ENCODE assay signal across 18 cellular contexts in the genomic region with DNA sequence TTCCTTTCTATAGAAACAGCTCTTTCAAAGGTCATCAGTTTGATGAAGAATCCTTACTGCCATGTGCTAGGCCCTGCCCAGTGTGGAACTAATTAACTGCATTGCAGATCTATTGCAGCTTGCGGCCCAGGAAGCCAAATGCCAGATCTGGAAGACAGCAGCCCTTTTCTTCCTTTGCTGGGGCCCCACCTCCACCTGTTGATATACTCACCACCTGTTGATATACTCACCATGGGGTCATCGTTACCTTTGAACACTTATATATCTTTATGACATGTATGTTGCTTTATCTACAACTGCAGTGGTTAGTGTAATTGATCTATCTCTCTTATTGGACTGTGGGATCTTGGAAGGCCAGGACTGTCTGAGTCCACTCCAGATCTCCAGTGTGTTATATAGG.
DNase-seq lines count a peak whose midpoint lies in the region; ATAC-seq, FAIRE-seq and TF ChIP-seq lines count a peak whose summit lies in the region.
"Had no signal": no experiment of that assay in that cellular context is flagged by ENCODE, and none has a peak within 500 bp of the region (broad histone marks: within the 10 kb centered on the region; RNA-seq: fewer than 3 reads in every experiment).

No MANE protein-coding gene starts in this region.

- H3K9me3 ChIP-seq in HEK293 (ENCODE audit: control insufficient read depth, insufficient read depth, low read depth, low read length) (no peaks in the 10 kb centered on the region), mucosa of descending colon (no peaks in the 10 kb centered on the region)
- H3K9me3 ChIP-seq: Caco-2 had no signal

- CTCF ChIA-PET in HEK293 (lab: Yijun Ruan, JAX) = no interaction called here

- H3K4me3 ChIP-seq in HEK293 (ENCODE audit: low read depth, low read length) (no peak overlapping the region), mucosa of descending colon (no peak overlapping the region)

- H3K27ac ChIP-seq in HEK293 (ENCODE audit: extremely low read depth, low read depth, low read length) = no peak overlapping the region

- peak; percentile 84 for ATAC-seq in mucosa of descending colon

- no peaks in the 10 kb centered on the region for H3K4me1 ChIP-seq in HEK293 (ENCODE audit: control insufficient read depth, insufficient read depth, low read length)
- peaks cover 4% of the 10 kb centered on the region for H3K4me1 ChIP-seq in mucosa of descending colon (ENCODE audit: low read depth)
- H3K4me1 ChIP-seq: Caco-2 had no signal

- TF ChIP-seq CTCF in HEK293 (tag by site-specific recombination; IDR thresholded peaks at IDR 0.05) (no peak), mucosa of descending colon (IDR thresholded peaks at IDR 0.05) (no peak)

- H3K36me3 ChIP-seq in HEK293 (ENCODE audit: control insufficient read depth in 2 of 2, insufficient read depth in 1 of 2, low read length in 2 of 2) (no peaks in the 10 kb centered on the region), mucosa of descending colon (ENCODE audit: low read depth) (no peaks in the 10 kb centered on the region)

- no peak for FAIRE-seq in HTR-8/SVneo (lab: Jason Lieb, UNC)
- FAIRE-seq: GM12891, H1 had no signal

- intact Hi-C loops in mucosa of descending colon (cut with DNase I, micrococcal nuclease) (no loop called here), cardiac septum (cut with DNase I) (no loop called here)

- DNase-seq in COLO668 (lab: John Stamatoyannopoulos, UW; ENCODE audit: unreplicated experiment) (peak; percentile 7), NCI-H69 (lab: John Stamatoyannopoulos, UW) (peak; percentile 70), mucosa of descending colon (peak in 1 of 3 donors; percentile 34), ureter (ENCODE audit: low spot score) (no peak), HTR-8/SVneo (ENCODE audit: insufficient read length, low spot score) (no peak), NCI-H82 (lab: John Stamatoyannopoulos, UW) (no peak), cardiac septum (ENCODE audit: low spot score) (no peak)
- DNase-seq: C1 segment of cervical spinal cord; Caco-2; CD4-positive, alpha-beta memory T cell; DMS53; DMS79 treated with DMSO at 0.1 percent for 48 hours; GF-D8; H7; HCEC 1CT had no signal

- POLR2A ChIA-PET in HEK293 (lab: Yijun Ruan, JAX) = no interaction called here

TF ChIP-seq in HEK293, 187 proteins besides CTCF, POLR2A, EP300 and RAD21:
- TF ChIP-seq SCRT2 (tag by site-specific recombination; IDR thresholded peaks at IDR 0.05) (peak; percentile 94), ZNF157 (tag by site-specific recombination; IDR thresholded peaks at IDR 0.05) (no peak), SCRT1 (tag by site-specific recombination; IDR thresholded peaks at IDR 0.05; ENCODE audit: borderline replicate concordance) (peak; percentile 73; the same call in 1 of the 2 replicates)
TF ChIP-seq in HEK293: peak in this region for 2.

Comparison
In these comparisons a context has a peak if more than half of its experiments do, and no peak if none do; other contexts are left out.
1. DNase-seq: peak in COLO668 (single experiment) and NCI-H69 (single experiment); none in ureter (single experiment), HTR-8/SVneo (single experiment), NCI-H82 (single experiment) and cardiac septum (single experiment).